23 cellular contexts compared by ENCODE assay signal in the genomic region with DNA sequence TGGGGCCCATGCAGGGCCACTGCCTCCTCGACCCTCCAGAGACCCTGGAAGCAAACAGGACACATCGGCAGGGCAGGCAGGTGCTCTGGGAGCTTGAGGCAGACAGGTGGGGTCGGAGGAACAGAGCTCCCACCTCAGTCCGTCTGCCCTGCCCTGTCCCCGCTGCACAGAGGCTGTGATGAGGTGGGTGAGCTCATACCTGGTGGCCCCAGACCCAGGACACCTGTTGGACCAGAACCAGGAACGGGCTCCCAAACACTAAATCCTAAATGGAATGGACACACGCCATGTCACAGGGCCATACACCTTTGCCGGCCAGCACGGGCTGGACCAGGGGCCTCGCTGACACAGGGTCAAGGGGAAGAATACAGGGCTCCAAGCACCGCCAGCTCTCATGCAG. TPM values are rescaled to one million over a fixed set of nuclear protein-coding genes. Genes with fewer than 3 reads are reported as not detected.
DNase-seq lines count a peak whose midpoint lies in the region; FAIRE-seq and TF ChIP-seq lines count a peak whose summit lies in the region.
"Had no signal": no experiment of that assay in that cellular context is flagged by ENCODE, and none has a peak within 500 bp of the region (broad histone marks: within the 10 kb centered on the region; RNA-seq: fewer than 3 reads in every experiment).

No MANE protein-coding gene starts in this region.

- no peak for FAIRE-seq in H1 (lab: Jason Lieb, UNC)
- FAIRE-seq: A204.1, GM12878, GM19239 had no signal

- H4K20me1 ChIP-seq in H1 (replicated peaks in 1 of 2; ENCODE audit: control insufficient read depth in 1 of 2, insufficient read depth in 2 of 2, low read length in 2 of 2) = peaks cover 0 to 7% of the 10 kb centered on the region in 2 experiments
- H4K20me1 ChIP-seq in MM.1S (ENCODE audit: insufficient read depth, low read length) = no peaks in the 10 kb centered on the region

- H3K79me2 ChIP-seq in H1 (ENCODE audit: control insufficient read depth in 1 of 2, insufficient read depth in 2 of 2, low read length in 2 of 2) (no peaks in the 10 kb centered on the region), MM.1S (ENCODE audit: low read length) (no peaks in the 10 kb centered on the region)

- CTCF ChIA-PET in H1 (lab: Charles Lee; ENCODE audit: partially characterized antibody) = interaction anchor here (0.9 to 6.6 kb wide), 11 partner anchors 9 to 95 kb away, joined by 3 to 32 read pairs (median 3); partner anchors contain the start of gene KCNT1

- no peak for TF ChIP-seq CTCF in H1 (IDR thresholded peaks at IDR 0.05; ENCODE audit: control extremely low read depth in 1 of 3, insufficient read depth in 1 of 3, low read depth in 1 of 3, low read length in 3 of 3)
- no peak for TF ChIP-seq CTCF in osteocyte (IDR thresholded peaks at IDR 0.05)
- no peak for TF ChIP-seq CTCF in MM.1S (IDR thresholded peaks at IDR 0.05; ENCODE audit: low read length)

- H3K36me3 ChIP-seq in H1 (ENCODE audit: control insufficient read depth in 2 of 4, insufficient read depth in 4 of 4, low read length in 3 of 4) (no peaks in the 10 kb centered on the region), neuronal stem cell (replicated peaks in 1 of 2; ENCODE audit: control insufficient read depth in 2 of 2, insufficient read depth in 2 of 2, low read length in 2 of 2) (peaks cover 0 to 3% of the 10 kb centered on the region in 2 donors), MM.1S (replicated peaks; ENCODE audit: insufficient read depth, low read length) (no peaks in the 10 kb centered on the region)
- H3K36me3 ChIP-seq: BE2C had no signal

- no peak overlapping the region; the same call in 1 of the 2 replicates for H4K8ac ChIP-seq in H1 (ENCODE audit: extremely low read depth, insufficient read depth, low read length)
- no peak overlapping the region for H4K8ac ChIP-seq in neuronal stem cell (ENCODE audit: low read depth, low read length)

- TF ChIP-seq EP300 in H1 (IDR thresholded peaks at IDR 0.05; ENCODE audit: borderline replicate concordance in 1 of 2, low read depth in 2 of 2, low read length in 2 of 2) = no peak

- H2AFZ ChIP-seq in H1 (ENCODE audit: low read length) = no peak overlapping the region
- H2AFZ ChIP-seq in neuronal stem cell (ENCODE audit: low read length) = no peak overlapping the region
- no peak overlapping the region for H2AFZ ChIP-seq in MM.1S (ENCODE audit: low read length)
- H2AFZ ChIP-seq: GM23248 had no signal

- H3K14ac ChIP-seq in H1 (ENCODE audit: insufficient read length) (no peak overlapping the region), neuronal stem cell (ENCODE audit: low read length) (no peak overlapping the region)

- DNase-seq in H1 (ENCODE audit: low read depth in 1 of 2, low spot score in 2 of 2) (no peak), neuronal stem cell (ENCODE audit: low spot score) (no peak), osteocyte (ENCODE audit: extremely low spot score, unreplicated experiment) (no peak), MM.1S (no peak), SHP77 (lab: John Stamatoyannopoulos, UW) (no peak)
- DNase-seq: ACHN; BE2C; C1 segment of cervical spinal cord; CD4-positive, CD25-positive, alpha-beta regulatory T cell; CD8-positive, alpha-beta memory T cell; COR-L47; DMS 273 treated with DMSO at 0.1 percent for 48 hours; DMS53; DND-41; EL; GM23248 had no signal

- no peak overlapping the region for H2BK15ac ChIP-seq in H1 (ENCODE audit: low read length)
- H2BK15ac ChIP-seq in neuronal stem cell (ENCODE audit: low read length) = peak overlapping the region; percentile 7

- no peak overlapping the region for H2BK120ac ChIP-seq in H1 (replicated peaks; ENCODE audit: low read depth, low read length)
- H2BK120ac ChIP-seq in neuronal stem cell (ENCODE audit: low read depth, low read length) = no peak overlapping the region

- H3K4me1 Mint-ChIP-seq in osteocyte (ENCODE audit: unreplicated experiment) = no peaks in the 10 kb centered on the region
- H3K4me1 Mint-ChIP-seq: CD4-positive, CD25-positive, alpha-beta regulatory T cell; CD8-positive, alpha-beta memory T cell had no signal

- H3K4me1 ChIP-seq in H1 (replicated peaks in 1 of 4; ENCODE audit: control insufficient read depth in 3 of 4, insufficient read depth in 4 of 4, low read length in 3 of 4) = peaks cover 0 to 8% (median 0%) of the 10 kb centered on the region in 4 experiments; a peak in 2 of 7 replicates
- H3K4me1 ChIP-seq in neuronal stem cell (ENCODE audit: control insufficient read depth in 2 of 2, insufficient read depth in 1 of 2, low read depth in 1 of 2, low read length in 2 of 2) = peaks cover 0 to 12% of the 10 kb centered on the region in 2 donors
- H3K4me1 ChIP-seq in MM.1S (ENCODE audit: low read length) = no peaks in the 10 kb centered on the region
- H3K4me1 ChIP-seq: BE2C had no signal

- H4K91ac ChIP-seq in H1 (replicated peaks; ENCODE audit: insufficient read length, low read length) = peak overlapping the region; percentile 27
- H4K91ac ChIP-seq in neuronal stem cell (ENCODE audit: low read depth, low read length, poor library complexity) = no peak overlapping the region

- POLR2A ChIA-PET in H1 (lab: Charles Lee; ENCODE audit: partially characterized antibody) = interaction anchor here (0.7 to 1.7 kb wide), 3 partner anchors 11 to 21 kb away, joined by 3 read pairs; no protein-coding TSS in a partner anchor

- H4K5ac ChIP-seq in H1 (ENCODE audit: insufficient read length, low read depth, low read length) = no peak overlapping the region

- H3K27me3 ChIP-seq in H1 (replicated peaks in 1 of 4; ENCODE audit: control insufficient read depth in 3 of 4, extremely low read depth in 1 of 4, insufficient read depth in 3 of 4, low read length in 3 of 4) = no peaks in the 10 kb centered on the region; a peak in 1 of 7 replicates
- peaks cover 0 to 45% (median 3%) of the 10 kb centered on the region in 3 experiments for H3K27me3 ChIP-seq in neuronal stem cell (ENCODE audit: control insufficient read depth in 3 of 3, insufficient read depth in 3 of 3, low read depth in 1 of 3, low read length in 3 of 3)
- peaks cover 92% of the 10 kb centered on the region for H3K27me3 ChIP-seq in MM.1S (replicated peaks; ENCODE audit: insufficient read depth, low read length)
- H3K27me3 ChIP-seq: BE2C had no signal

- H3K79me1 ChIP-seq in H1 (ENCODE audit: low read depth, low read length) = no peaks in the 10 kb centered on the region
- peaks cover 2% of the 10 kb centered on the region for H3K79me1 ChIP-seq in neuronal stem cell (ENCODE audit: low read depth, low read length)

- H3K9me2 ChIP-seq in MM.1S (replicated peaks; ENCODE audit: insufficient read depth, low read length) = no peaks in the 10 kb centered on the region

- no peak overlapping the region for H3K4me3 ChIP-seq in H1 (ENCODE audit: extremely low read depth in 1 of 4, insufficient read depth in 2 of 4, low read depth in 3 of 4, low read length in 4 of 4)
- H3K4me3 ChIP-seq in neuronal stem cell (ENCODE audit: low read length in 2 of 2) = no peak overlapping the region
- H3K4me3 ChIP-seq in MM.1S (ENCODE audit: low read length) = no peak overlapping the region
- H3K4me3 ChIP-seq: GM12878, GM23248 had no signal

- H3K27ac Mint-ChIP-seq in osteocyte (ENCODE audit: unreplicated experiment) = no peak overlapping the region
- H3K27ac Mint-ChIP-seq: CD4-positive, CD25-positive, alpha-beta regulatory T cell; CD8-positive, alpha-beta memory T cell had no signal

- H3K23ac ChIP-seq in H1 (ENCODE audit: insufficient read length) (no peak overlapping the region), neuronal stem cell (ENCODE audit: low read depth, low read length, poor library complexity) (no peak overlapping the region)

- no peak for TF ChIP-seq POLR2A in H1 (IDR thresholded peaks at IDR 0.05; ENCODE audit: control extremely low read depth in 1 of 2, low read depth in 2 of 2, low read length in 2 of 2)

- H3K4ac ChIP-seq in H1 (replicated peaks; ENCODE audit: insufficient read length, low read depth, low read length) = no peak overlapping the region
- no peak overlapping the region for H3K4ac ChIP-seq in neuronal stem cell (ENCODE audit: low read length)

- no peak for TF ChIP-seq RAD21 in H1 (IDR thresholded peaks at IDR 0.05 in 1 of 2, conservative IDR thresholded peaks at IDR 0.05 in 1 of 2; ENCODE audit: low read depth in 2 of 2, low read length in 2 of 2)

- H3K27ac ChIP-seq in angular gyrus (ENCODE audit: low read depth, low read length) (peak overlapping the region; percentile 85), H1 (ENCODE audit: low read depth, low read length) (no peak overlapping the region), neuronal stem cell (replicated peaks; ENCODE audit: low read length) (no peak overlapping the region), MM.1S (ENCODE audit: low read length) (no peak overlapping the region)
- H3K27ac ChIP-seq: GM23248 had no signal

- H3K56ac ChIP-seq in H1 (replicated peaks; ENCODE audit: insufficient read length, low read depth, low read length) = no peak overlapping the region

- no peak overlapping the region for H2BK20ac ChIP-seq in H1 (ENCODE audit: low read length)

- H3K9me3 Mint-ChIP-seq in osteocyte (ENCODE audit: unreplicated experiment) = no peaks in the 10 kb centered on the region
- H3K9me3 Mint-ChIP-seq: CD4-positive, CD25-positive, alpha-beta regulatory T cell; CD8-positive, alpha-beta memory T cell had no signal

- H3K4me2 ChIP-seq in H1 (ENCODE audit: insufficient read depth in 1 of 2, low read depth in 2 of 2, low read length in 2 of 2) (no peak overlapping the region), neuronal stem cell (ENCODE audit: insufficient read depth, low read length, poor library complexity, severe bottlenecking) (no peak overlapping the region), MM.1S (ENCODE audit: low read depth, low read length) (no peak overlapping the region)

- H3K27me3 Mint-ChIP-seq in osteocyte (ENCODE audit: unreplicated experiment) = no peaks in the 10 kb centered on the region

- no peaks in the 10 kb centered on the region for H3K36me3 Mint-ChIP-seq in osteocyte (ENCODE audit: unreplicated experiment)
- H3K36me3 Mint-ChIP-seq: CD4-positive, CD25-positive, alpha-beta regulatory T cell; CD8-positive, alpha-beta memory T cell had no signal

- H3K23me2 ChIP-seq in H1 (ENCODE audit: low read depth, low read length) = no peaks in the 10 kb centered on the region

- H3K18ac ChIP-seq in H1 (ENCODE audit: extremely low read depth, low read length) (no peak overlapping the region), neuronal stem cell (ENCODE audit: low read length) (peak overlapping the region; percentile 25)

- H3K9ac ChIP-seq in H1 (replicated peaks in 1 of 4; ENCODE audit: extremely low read depth in 1 of 4, low read depth in 3 of 4, low read length in 3 of 4) = no peak overlapping the region
- H3K9ac ChIP-seq in neuronal stem cell (ENCODE audit: low read depth, low read length, poor library complexity) = no peak overlapping the region
- no peak overlapping the region for H3K9ac ChIP-seq in MM.1S (ENCODE audit: low read length)
- H3K9ac ChIP-seq: GM23248 had no signal

- H2BK12ac ChIP-seq in H1 (ENCODE audit: low read depth, low read length) (no peak overlapping the region), neuronal stem cell (ENCODE audit: low read length) (no peak overlapping the region)

- no peaks in the 10 kb centered on the region for H3F3A ChIP-seq in MM.1S (ENCODE audit: insufficient read depth, low read length)

- H2AK5ac ChIP-seq in H1 (ENCODE audit: low read depth, low read length) = no peak overlapping the region
- peak overlapping the region; percentile 71 for H2AK5ac ChIP-seq in neuronal stem cell (ENCODE audit: low read depth, low read length)

- no peak overlapping the region for H2BK5ac ChIP-seq in H1 (ENCODE audit: low read depth, low read length)
- no peak overlapping the region for H2BK5ac ChIP-seq in neuronal stem cell (ENCODE audit: low read length)

- H3K9me3 ChIP-seq in H1 (ENCODE audit: insufficient read depth in 2 of 2, low read depth in 1 of 2, low read length in 1 of 2) (no peaks in the 10 kb centered on the region), neuronal stem cell (replicated peaks in 1 of 2; ENCODE audit: control insufficient read depth in 2 of 2, insufficient read depth in 1 of 2, low read depth in 1 of 2, low read length in 2 of 2) (peaks cover 0 to 5% of the 10 kb centered on the region in 2 donors), MM.1S (replicated peaks; ENCODE audit: insufficient read depth, low read length) (no peaks in the 10 kb centered on the region)
- H3K9me3 ChIP-seq: BE2C had no signal

- WGBS in H1 (ENCODE audit: extremely low coverage in 1 of 2, insufficient coverage in 1 of 2, insufficient read length in 1 of 2, insufficient replicate concordance in 2 of 2, low coverage in 1 of 2, low lambda C conversion rate in 2 of 2, missing lambda C conversion rate in 1 of 2), 2 experiments = 87% methylated on average over 11 of the region's 11 CpGs; no CpG with 5 or more reads in 1 of the 2 experiments
- WGBS in neuronal stem cell (ENCODE audit: extremely low coverage in 2 of 2, insufficient read length in 2 of 2, insufficient replicate concordance in 1 of 2), 2 donors = no CpG with 5 or more reads among the region's 11 CpGs

- no peak overlapping the region for H3K4me3 Mint-ChIP-seq in osteocyte (ENCODE audit: unreplicated experiment)
- H3K4me3 Mint-ChIP-seq: CD4-positive, CD25-positive, alpha-beta regulatory T cell; CD8-positive, alpha-beta memory T cell had no signal

RNA-seq across cellular contexts. Expression of gene SOHLH1, which starts 5.5 kb away (rescaled TPM):
- total RNA-seq in H1 (2021; fragmentation: NEBNext Ultra II Directional; extraction: Animal tissue kit (Norgen Biotek cat#: 25700)) = not detected in 2 replicates
- polyA plus RNA-seq in H1 (2011; rRNA removed) = 0.05 and 0.11 TPM in 2 replicates
- polyA plus RNA-seq in H1 (2011; cell fraction: cytosol; rRNA removed) = not detected
- polyA plus RNA-seq in H1 (2011; cell fraction: nucleus; rRNA removed) = 0.36 TPM
- not detected in 4 replicates for polyA plus RNA-seq in H1 (2012, experiment 1 of 2)
- not detected for polyA plus RNA-seq in H1 (2012, experiment 2 of 2)
- not detected for polyA plus RNA-seq in H1 (2013, experiment 1 of 2)
- not detected for polyA plus RNA-seq in H1 (2013, experiment 2 of 2)
- polyA minus RNA-seq in H1 (2011; rRNA and poly(A)+ RNA removed) = not detected in 2 replicates
- polyA minus RNA-seq in H1 (2011; cell fraction: cytosol; rRNA and poly(A)+ RNA removed) = not detected
- not detected for polyA minus RNA-seq in H1 (2011; cell fraction: nucleus; rRNA and poly(A)+ RNA removed)
- polyA plus RNA-seq in neuronal stem cell (2013, experiment 1 of 2) = not detected
- not detected for polyA plus RNA-seq in neuronal stem cell (2013, experiment 2 of 2)
- total RNA-seq in osteocyte = not detected in 2 replicates
- total RNA-seq: CD4-positive, CD25-positive, alpha-beta regulatory T cell; CD8-positive, alpha-beta memory T cell; G401; GM12878; GM23248; H7; HT-29 had no signal
- polyA plus RNA-seq: CD4-positive, CD25-positive, alpha-beta regulatory T cell; CD8-positive, alpha-beta memory T cell; GM12878; GM23248 had no signal

RNA-seq across cellular contexts. Expression of gene KCNT1, which starts 8.2 kb away (rescaled TPM):
- total RNA-seq in H1 (2021; fragmentation: NEBNext Ultra II Directional; extraction: Animal tissue kit (Norgen Biotek cat#: 25700)) = 0.13 and 0.44 TPM in 2 replicates
- 0.20 and 0.35 TPM in 2 replicates for polyA plus RNA-seq in H1 (2011; rRNA removed)
- 0.19 TPM for polyA plus RNA-seq in H1 (2011; cell fraction: cytosol; rRNA removed)
- polyA plus RNA-seq in H1 (2011; cell fraction: nucleus; rRNA removed) = 1.4 TPM
- polyA plus RNA-seq in H1 (2012, experiment 1 of 2) = 0.17 to 0.41 TPM (median 0.29 TPM) in 4 replicates
- 0.28 TPM for polyA plus RNA-seq in H1 (2012, experiment 2 of 2)
- polyA plus RNA-seq in H1 (2013, experiment 1 of 2) = 0.10 TPM
- polyA plus RNA-seq in H1 (2013, experiment 2 of 2) = 0.07 TPM
- polyA minus RNA-seq in H1 (2011; rRNA and poly(A)+ RNA removed) = 0.32 and 0.66 TPM in 2 replicates
- not detected for polyA minus RNA-seq in H1 (2011; cell fraction: cytosol; rRNA and poly(A)+ RNA removed)
- 0.30 TPM for polyA minus RNA-seq in H1 (2011; cell fraction: nucleus; rRNA and poly(A)+ RNA removed)
- 0.10 TPM for polyA plus RNA-seq in neuronal stem cell (2013, experiment 1 of 2)
- polyA plus RNA-seq in neuronal stem cell (2013, experiment 2 of 2) = 0.07 TPM
- not detected in 2 replicates for total RNA-seq in osteocyte
- total RNA-seq: CD4-positive, CD25-positive, alpha-beta regulatory T cell; CD8-positive, alpha-beta memory T cell; G401; GM12878; GM23248; HT-29 had no signal
- polyA plus RNA-seq: CD4-positive, CD25-positive, alpha-beta regulatory T cell; GM12878; GM23248 had no signal

RNA-seq across cellular contexts. Expression of gene LCN9, which starts 30.7 kb away (rescaled TPM):
- total RNA-seq in H1 (2021; fragmentation: NEBNext Ultra II Directional; extraction: Animal tissue kit (Norgen Biotek cat#: 25700)) = 3.1 and 3.7 TPM in 2 replicates
- polyA plus RNA-seq in H1 (2011; rRNA removed) = 2.3 and 2.6 TPM in 2 replicates
- polyA plus RNA-seq in H1 (2011; cell fraction: cytosol; rRNA removed) = 5.3 TPM
- 47.6 TPM for polyA plus RNA-seq in H1 (2011; cell fraction: nucleus; rRNA removed)
- polyA plus RNA-seq in H1 (2012, experiment 1 of 2) = 6.5 to 8.6 TPM (median 8.0 TPM) in 4 replicates
- 1.1 TPM for polyA plus RNA-seq in H1 (2012, experiment 2 of 2)
- polyA plus RNA-seq in H1 (2013, experiment 1 of 2) = not detected
- 0.18 TPM for polyA plus RNA-seq in H1 (2013, experiment 2 of 2)
- 0.60 and 0.83 TPM in 2 replicates for polyA minus RNA-seq in H1 (2011; rRNA and poly(A)+ RNA removed)
- polyA minus RNA-seq in H1 (2011; cell fraction: cytosol; rRNA and poly(A)+ RNA removed) = not detected
- 7.2 TPM for polyA minus RNA-seq in H1 (2011; cell fraction: nucleus; rRNA and poly(A)+ RNA removed)
- 0.85 TPM for polyA plus RNA-seq in neuronal stem cell (2013, experiment 1 of 2)
- polyA plus RNA-seq in neuronal stem cell (2013, experiment 2 of 2) = 0.83 TPM
- not detected in 2 replicates for total RNA-seq in osteocyte
- total RNA-seq: CD4-positive, CD25-positive, alpha-beta regulatory T cell; CD8-positive, alpha-beta memory T cell; G401; GM12878; GM23248; H7; HT-29 had no signal
- polyA plus RNA-seq: CD4-positive, CD25-positive, alpha-beta regulatory T cell; CD8-positive, alpha-beta memory T cell; GM12878; GM23248 had no signal

RNA-seq across cellular contexts. Expression of gene GLT6D1, which starts 54.4 kb away (rescaled TPM):
- 1.3 and 1.6 TPM in 2 replicates for total RNA-seq in H1 (2021; fragmentation: NEBNext Ultra II Directional; extraction: Animal tissue kit (Norgen Biotek cat#: 25700))
- 2.1 and 2.2 TPM in 2 replicates for polyA plus RNA-seq in H1 (2011; rRNA removed)
- polyA plus RNA-seq in H1 (2011; cell fraction: cytosol; rRNA removed) = 2.5 TPM
- 3.9 TPM for polyA plus RNA-seq in H1 (2011; cell fraction: nucleus; rRNA removed)
- polyA plus RNA-seq in H1 (2012, experiment 1 of 2) = 1.2 to 1.5 TPM (median 1.4 TPM) in 4 replicates
- polyA plus RNA-seq in H1 (2012, experiment 2 of 2) = 0.66 TPM
- polyA plus RNA-seq in H1 (2013, experiment 1 of 2) = 0.06 TPM
- polyA plus RNA-seq in H1 (2013, experiment 2 of 2) = 0.07 TPM
- polyA minus RNA-seq in H1 (2011; rRNA and poly(A)+ RNA removed) = 0.71 and 1.6 TPM in 2 replicates
- polyA minus RNA-seq in H1 (2011; cell fraction: cytosol; rRNA and poly(A)+ RNA removed) = 0.95 TPM
- 1.00 TPM for polyA minus RNA-seq in H1 (2011; cell fraction: nucleus; rRNA and poly(A)+ RNA removed)
- 0.03 TPM for polyA plus RNA-seq in neuronal stem cell (2013, experiment 1 of 2)
- polyA plus RNA-seq in neuronal stem cell (2013, experiment 2 of 2) = not detected
- total RNA-seq in osteocyte = not detected in 2 replicates
- total RNA-seq: CD4-positive, CD25-positive, alpha-beta regulatory T cell; CD8-positive, alpha-beta memory T cell; G401; GM12878; GM23248; H7; HT-29 had no signal
- polyA plus RNA-seq: CD4-positive, CD25-positive, alpha-beta regulatory T cell; CD8-positive, alpha-beta memory T cell; GM12878; GM23248 had no signal
